In genomic region chr5:97931829-97932228, GRCh38 we compare ENCODE assay signal across 3 cellular contexts.
"Had no signal": no experiment of that assay in that cellular context is flagged by ENCODE, and none has a peak within 500 bp of the region (broad histone marks: within the 10 kb centered on the region; RNA-seq: fewer than 3 reads in every experiment).

No MANE protein-coding gene starts in this region.

- DNase-seq: GDM1, GF-D8 had no signal

- H3K4me3 ChIP-seq: GM12878 had no signal
